Comparison of ENCODE assay signal across 13 cellular contexts in the genomic region with DNA sequence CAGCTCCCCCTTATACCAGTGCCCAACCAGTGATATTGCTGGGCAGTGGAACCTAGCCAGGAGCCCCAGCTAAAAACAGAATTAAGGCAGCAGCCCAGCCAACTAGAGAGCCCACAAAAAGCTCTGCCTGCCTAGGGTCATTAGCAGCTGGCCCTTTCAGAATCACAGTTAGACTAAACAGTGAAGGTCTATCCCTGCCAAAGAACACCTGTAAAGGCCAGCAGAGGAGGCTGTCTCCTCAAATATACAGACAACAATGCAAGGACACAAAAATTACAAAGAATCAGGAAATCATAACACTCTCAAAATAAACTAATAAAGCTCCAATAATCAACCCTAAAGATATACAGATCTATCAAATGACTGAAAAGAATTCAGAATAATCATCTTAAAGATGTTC.
DNase-seq lines count a peak whose midpoint lies in the region; ATAC-seq and TF ChIP-seq lines count a peak whose summit lies in the region.
"Had no signal": no experiment of that assay in that cellular context is flagged by ENCODE, and none has a peak within 500 bp of the region (broad histone marks: within the 10 kb centered on the region; RNA-seq: fewer than 3 reads in every experiment).

No MANE protein-coding gene starts in this region.

- TF ChIP-seq POLR2A in vagina (IDR thresholded peaks at IDR 0.05): no peak

- H3K4me3 Mint-ChIP-seq in WTC11: no peak overlapping the region
- H3K4me3 Mint-ChIP-seq in progenitor cell of endocrine pancreas (ENCODE audit: low read depth): no peak overlapping the region
- H3K4me3 Mint-ChIP-seq: CD8-positive, alpha-beta T cell; T-cell had no signal

- H3F3A ChIP-seq in MM.1S (ENCODE audit: insufficient read depth, low read length): no peaks in the 10 kb centered on the region

- no peaks in the 10 kb centered on the region for H3K36me3 ChIP-seq in MM.1S (replicated peaks; ENCODE audit: insufficient read depth, low read length)
- H3K36me3 ChIP-seq in vagina: no peaks in the 10 kb centered on the region

- H3K36me3 Mint-ChIP-seq in WTC11 (no peaks in the 10 kb centered on the region), progenitor cell of endocrine pancreas (ENCODE audit: insufficient read depth) (no peaks in the 10 kb centered on the region)
- H3K36me3 Mint-ChIP-seq: CD8-positive, alpha-beta T cell; T-cell had no signal

- H3K27ac Mint-ChIP-seq in WTC11 (no peak overlapping the region), progenitor cell of endocrine pancreas (no peak overlapping the region)
- H3K27ac Mint-ChIP-seq: CD8-positive, alpha-beta T cell; T-cell had no signal

- intact Hi-C loops in vagina (cut with DNase I) (no loop called here), posterior vena cava (cut with DNase I) (no loop called here)

- H3K27me3 ChIP-seq in MM.1S (replicated peaks; ENCODE audit: insufficient read depth, low read length) (no peaks in the 10 kb centered on the region), vagina (no peaks in the 10 kb centered on the region)

- in situ Hi-C loops in GM13977 (cut with MboI; ENCODE audit: low pct_unique_long_range_greater_than_20kb, low sequenced_read_pairs, unreplicated experiment): no loop called here

- DNase-seq in GM13977 (ENCODE audit: low spot score) (no peak), MM.1S (no peak), WTC11 (ENCODE audit: low spot score) (no peak), progenitor cell of endocrine pancreas (ENCODE audit: low spot score, unreplicated experiment) (no peak), vagina (ENCODE audit: extremely low spot score in 2 of 2) (no peak), posterior vena cava (ENCODE audit: low spot score) (no peak)
- DNase-seq in activated effector memory CD4-positive, alpha-beta T cell treated with anti-CD3 and anti-CD28 coated beads, Interleukin-2, amount 50 U/mL, for 16 hours: no peak
- DNase-seq: CD8-positive, alpha-beta T cell; NCI-H1417 treated with DMSO at 0.1 percent for 48 hours; NCI-H2029; NCI-H510A; OCI-M1; T-cell had no signal

- no peak overlapping the region for H2AFZ ChIP-seq in MM.1S (ENCODE audit: low read length)

- H3K9ac ChIP-seq in MM.1S (ENCODE audit: low read length): no peak overlapping the region

- ATAC-seq in WTC11: no peak; the same call in 1 of the 2 replicates
- ATAC-seq: CD8-positive, alpha-beta T cell; T-cell had no signal

- no peaks in the 10 kb centered on the region for H3K9me2 ChIP-seq in MM.1S (replicated peaks; ENCODE audit: insufficient read depth, low read length)

- no peak overlapping the region for H3K4me2 ChIP-seq in MM.1S (ENCODE audit: low read depth, low read length)

- TF ChIP-seq CTCF in GM13977 (IDR thresholded peaks at IDR 0.05; ENCODE audit: extremely low read depth, insufficient read depth, missing control alignments) (peak; percentile 8), MM.1S (IDR thresholded peaks at IDR 0.05; ENCODE audit: low read length) (peak; percentile 26), WTC11 (IDR thresholded peaks at IDR 0.05) (no peak), progenitor cell of endocrine pancreas (IDR thresholded peaks at IDR 0.05; ENCODE audit: unreplicated experiment) (peak; percentile 29), vagina (IDR thresholded peaks at IDR 0.05) (no peak)

- H3K79me2 ChIP-seq in MM.1S (ENCODE audit: low read length): no peaks in the 10 kb centered on the region

- H3K27me3 Mint-ChIP-seq in WTC11 (ENCODE audit: low read depth) (peaks cover 2% of the 10 kb centered on the region; the same call in 1 of the 2 replicates), progenitor cell of endocrine pancreas (no peaks in the 10 kb centered on the region)
- H3K27me3 Mint-ChIP-seq: T-cell had no signal

- H3K4me1 Mint-ChIP-seq in WTC11 (no peaks in the 10 kb centered on the region), progenitor cell of endocrine pancreas (ENCODE audit: low read depth) (no peaks in the 10 kb centered on the region)
- H3K4me1 Mint-ChIP-seq: T-cell had no signal

- CTCF ChIA-PET in WTC11 (lab: Charles Lee): interaction anchor here (0.5 to 4.1 kb wide), 5 partner anchors 75 to 169 kb away, joined by 3 to 49 read pairs (median 4); a partner anchor contains a TSS

- no peaks in the 10 kb centered on the region for H4K20me1 ChIP-seq in MM.1S (ENCODE audit: insufficient read depth, low read length)

- H3K4me3 ChIP-seq in MM.1S (ENCODE audit: low read length) (no peak overlapping the region), vagina (no peak overlapping the region)

- H3K9me3 Mint-ChIP-seq in WTC11 (no peaks in the 10 kb centered on the region), progenitor cell of endocrine pancreas (ENCODE audit: low read depth) (no peaks in the 10 kb centered on the region)
- H3K9me3 Mint-ChIP-seq: CD8-positive, alpha-beta T cell had no signal

- H3K27ac ChIP-seq in MM.1S (ENCODE audit: low read length): no peak overlapping the region
- H3K27ac ChIP-seq in vagina: no peak overlapping the region

- POLR2A ChIA-PET in WTC11 (lab: Charles Lee): no interaction called here

- H3K9me3 ChIP-seq in MM.1S (replicated peaks; ENCODE audit: insufficient read depth, low read length) (no peaks in the 10 kb centered on the region), vagina (no peaks in the 10 kb centered on the region)

- H3K4me1 ChIP-seq in MM.1S (ENCODE audit: low read length) (no peaks in the 10 kb centered on the region), vagina (no peaks in the 10 kb centered on the region)

TF ChIP-seq in WTC11, 78 proteins besides CTCF, POLR2A, EP300 and RAD21:
- TF ChIP-seq NFATC4 (CRISPR knock-in tag; IDR thresholded peaks at IDR 0.05): no peak
- peak; percentile 98 for TF ChIP-seq ZNF121 (CRISPR knock-in tag; IDR thresholded peaks at IDR 0.05)
- TF ChIP-seq NFE2L1 (CRISPR knock-in tag; IDR thresholded peaks at IDR 0.05): no peak

Comparison
In these comparisons a context has a peak if more than half of its experiments do, and no peak if none do; other contexts are left out.
1. CTCF ChIP-seq: peak in GM13977 (single experiment), MM.1S (single experiment) and progenitor cell of endocrine pancreas (single experiment); none in WTC11 (single experiment) and vagina (0 of 3).